25 cellular contexts compared by ENCODE assay signal in the genomic region with DNA sequence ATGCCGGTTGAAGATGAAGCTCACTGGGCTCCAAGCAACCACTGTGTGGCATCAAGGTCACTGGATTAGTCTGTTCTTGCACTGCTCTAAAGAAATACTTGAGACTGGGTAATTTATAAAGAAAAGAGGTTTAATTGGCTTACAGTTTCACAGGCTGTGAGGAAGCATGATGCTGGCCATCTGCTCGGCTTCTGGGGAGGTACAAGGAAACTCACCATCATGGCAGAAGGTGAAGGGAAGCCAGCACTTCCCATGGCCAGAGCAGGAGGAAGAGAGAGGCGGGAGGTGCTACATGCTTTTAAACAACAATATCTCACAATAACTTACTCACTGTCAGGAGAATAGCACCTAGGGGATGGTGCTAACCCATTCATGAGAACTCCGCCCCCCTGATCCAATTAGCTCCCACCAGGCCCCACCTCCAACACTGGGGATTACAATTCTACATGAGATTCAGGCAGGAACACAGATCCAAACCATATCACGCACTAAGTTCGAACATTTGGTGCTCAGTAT.
DNase-seq lines count a peak whose midpoint lies in the region; ATAC-seq, FAIRE-seq and TF ChIP-seq lines count a peak whose summit lies in the region.
"Had no signal": no experiment of that assay in that cellular context is flagged by ENCODE, and none has a peak within 500 bp of the region (broad histone marks: within the 10 kb centered on the region; RNA-seq: fewer than 3 reads in every experiment).

No MANE protein-coding gene starts in this region.

- H3K4me1 Mint-ChIP-seq in activated naive CD8-positive, alpha-beta T cell (ENCODE audit: low read depth) = peaks cover 86% of the 10 kb centered on the region
- peaks cover 48% of the 10 kb centered on the region for H3K4me1 Mint-ChIP-seq in activated naive CD8-positive, alpha-beta T cell treated with anti-CD3 and anti-CD28 coated beads for 36 hours
- H3K4me1 Mint-ChIP-seq in stimulated activated naive B cell treated with anti-CD40 and anti-IgM and Interleukin-4, amounts not matched to agents 10 μg/mL and 1 μg/mL and 100 μg/mL, for 72 hours = peaks cover 61 to 96% of the 10 kb centered on the region in 2 donors

- H3K36me3 Mint-ChIP-seq in activated naive CD8-positive, alpha-beta T cell = peaks cover 7% of the 10 kb centered on the region
- H3K36me3 Mint-ChIP-seq in activated naive CD8-positive, alpha-beta T cell treated with anti-CD3 and anti-CD28 coated beads for 36 hours = peaks cover 16% of the 10 kb centered on the region
- H3K36me3 Mint-ChIP-seq in stimulated activated naive B cell treated with anti-CD40 and anti-IgM and Interleukin-4, amounts not matched to agents 10 μg/mL and 1 μg/mL and 100 μg/mL, for 72 hours = peaks cover 24 to 39% of the 10 kb centered on the region in 2 donors
- H3K36me3 Mint-ChIP-seq: activated CD8-positive, alpha-beta memory T cell treated with anti-CD3 and anti-CD28 coated beads, Interleukin-2, amount 10 ng/mL, durations not matched to agents 7 days and 5 days had no signal

- H3K79me2 ChIP-seq in H1 (ENCODE audit: control insufficient read depth in 1 of 2, insufficient read depth in 2 of 2, low read length in 2 of 2) = peaks cover 0 to 83% of the 10 kb centered on the region in 2 experiments; a peak in 3 of 4 replicates

- TF ChIP-seq RAD21 in H1 (IDR thresholded peaks at IDR 0.05 in 1 of 2, conservative IDR thresholded peaks at IDR 0.05 in 1 of 2; ENCODE audit: low read depth in 2 of 2, low read length in 2 of 2) = no peak

- H3K14ac ChIP-seq in H1 (ENCODE audit: insufficient read length) = no peak overlapping the region

- H3K9me3 Mint-ChIP-seq in activated naive CD8-positive, alpha-beta T cell (ENCODE audit: low read depth) = no peaks in the 10 kb centered on the region
- H3K9me3 Mint-ChIP-seq in activated naive CD8-positive, alpha-beta T cell treated with anti-CD3 and anti-CD28 coated beads for 36 hours = no peaks in the 10 kb centered on the region
- H3K9me3 Mint-ChIP-seq in stimulated activated naive B cell treated with anti-CD40 and anti-IgM and Interleukin-4, amounts not matched to agents 10 μg/mL and 1 μg/mL and 100 μg/mL, for 72 hours = no peaks in the 10 kb centered on the region
- H3K9me3 Mint-ChIP-seq: activated naive CD8-positive, alpha-beta T cell treated with anti-CD3 and anti-CD28 coated beads, Interleukin-2, amount 50 U/mL, for 24 hours; activated T-helper 2 cell treated with anti-CD3 and anti-CD28 coated beads, Interferon-gamma antibody, Interleukin-2, Interleukin-4, amounts not matched to agents 10 μg/mL and 5 μg/mL and 100 μg/mL, durations not matched to agents 14 hours and 24 hours and 36 hours had no signal

- no peak overlapping the region for H3K56ac ChIP-seq in H1 (replicated peaks; ENCODE audit: insufficient read length, low read depth, low read length)

- H3K23ac ChIP-seq in H1 (ENCODE audit: insufficient read length) = no peak overlapping the region

- H3K27me3 Mint-ChIP-seq in activated naive CD8-positive, alpha-beta T cell = no peaks in the 10 kb centered on the region
- H3K27me3 Mint-ChIP-seq in activated naive CD8-positive, alpha-beta T cell treated with anti-CD3 and anti-CD28 coated beads for 36 hours = no peaks in the 10 kb centered on the region
- no peaks in the 10 kb centered on the region for H3K27me3 Mint-ChIP-seq in stimulated activated naive B cell treated with anti-CD40 and anti-IgM and Interleukin-4, amounts not matched to agents 10 μg/mL and 1 μg/mL and 100 μg/mL, for 72 hours
- H3K27me3 Mint-ChIP-seq: activated CD8-positive, alpha-beta memory T cell treated with anti-CD3 and anti-CD28 coated beads, Interleukin-2, amount 10 ng/mL, durations not matched to agents 7 days and 5 days; activated naive CD8-positive, alpha-beta T cell treated with anti-CD3 and anti-CD28 coated beads, Interleukin-2, amount 50 U/mL, for 24 hours had no signal

- H3K36me3 ChIP-seq in H1 (ENCODE audit: control insufficient read depth in 2 of 4, insufficient read depth in 4 of 4, low read length in 3 of 4) (no peaks in the 10 kb centered on the region), kidney (ENCODE audit: control insufficient read depth in 1 of 2, insufficient read depth in 2 of 2, low read length in 2 of 2) (no peaks in the 10 kb centered on the region)
- H3K36me3 ChIP-seq: heart right ventricle had no signal

- H4K5ac ChIP-seq in H1 (ENCODE audit: insufficient read length, low read depth, low read length) = no peak overlapping the region

- H2BK12ac ChIP-seq in H1 (ENCODE audit: low read depth, low read length) = peak overlapping the region; percentile 41; the same call in 1 of the 2 replicates

- no peak overlapping the region for H3K4me2 ChIP-seq in H1 (ENCODE audit: insufficient read depth in 1 of 2, low read depth in 2 of 2, low read length in 2 of 2)
- H3K4me2 ChIP-seq: A549 had no signal

- TF ChIP-seq POLR2A in H1 (IDR thresholded peaks at IDR 0.05; ENCODE audit: control extremely low read depth in 1 of 2, low read depth in 2 of 2, low read length in 2 of 2) = no peak

- CTCF ChIA-PET in H1 (lab: Charles Lee; ENCODE audit: partially characterized antibody) = interaction anchor here (0.8 to 1.5 kb wide), 5 partner anchors 12 to 100 kb away, joined by 3 to 4 read pairs (median 3); no protein-coding TSS in a partner anchor

- POLR2A ChIA-PET in H1 (lab: Charles Lee; ENCODE audit: partially characterized antibody) = interaction anchor here (1.2 to 1.5 kb wide), 3 partner anchors 10 to 17 kb away, joined by 3 to 5 read pairs (median 4); no protein-coding TSS in a partner anchor

- peaks cover 4 to 27% (median 23%) of the 10 kb centered on the region in 4 experiments for H3K4me1 ChIP-seq in H1 (replicated peaks in 1 of 4; ENCODE audit: control insufficient read depth in 3 of 4, insufficient read depth in 4 of 4, low read length in 3 of 4)
- peaks cover 0 to 7% of the 10 kb centered on the region in 2 donors for H3K4me1 ChIP-seq in kidney (ENCODE audit: control insufficient read depth in 1 of 2, insufficient read depth in 1 of 2, low read depth in 1 of 2, low read length in 2 of 2)

- no peak for DNase-seq in activated naive CD8-positive, alpha-beta T cell treated with anti-CD3 and anti-CD28 coated beads for 36 hours
- DNase-seq in NCI-H69 (lab: John Stamatoyannopoulos, UW) = peak; percentile 29
- DNase-seq in H1 (ENCODE audit: low read depth in 1 of 2, low spot score in 2 of 2) = no peak
- DNase-seq in stimulated activated naive B cell treated with anti-CD40 and anti-IgM and Interleukin-4, amounts not matched to agents 10 μg/mL and 1 μg/mL and 100 μg/mL, for 72 hours = no peak
- no peak for DNase-seq in GM10266 (ENCODE audit: extremely low spot score)
- no peak for DNase-seq in DMS79 (lab: John Stamatoyannopoulos, UW)
- DNase-seq in kidney = no peak
- DNase-seq: activated CD8-positive, alpha-beta memory T cell treated with anti-CD3 and anti-CD28 coated beads, Interleukin-2, amount 10 ng/mL, durations not matched to agents 7 days and 5 days; activated naive CD8-positive, alpha-beta T cell treated with anti-CD3 and anti-CD28 coated beads, Interleukin-2, amount 50 U/mL, for 24 hours; heart right ventricle; NCI-H1048; NCI-H1930; NCI-H510A; occipital lobe; Right ventricle myocardium superior; stimulated activated CD4-positive, alpha-beta T cell treated with anti-CD3 and anti-CD28 coated beads, Interleukin-12 subunit alpha, Interleukin-12 subunit beta, amount 100 ng/mL, for 4 hours had no signal

- H3K4me3 Mint-ChIP-seq in activated naive CD8-positive, alpha-beta T cell = no peak overlapping the region
- no peak overlapping the region for H3K4me3 Mint-ChIP-seq in activated naive CD8-positive, alpha-beta T cell treated with anti-CD3 and anti-CD28 coated beads for 36 hours
- no peak overlapping the region for H3K4me3 Mint-ChIP-seq in stimulated activated naive B cell treated with anti-CD40 and anti-IgM and Interleukin-4, amounts not matched to agents 10 μg/mL and 1 μg/mL and 100 μg/mL, for 72 hours
- H3K4me3 Mint-ChIP-seq: activated CD8-positive, alpha-beta memory T cell treated with anti-CD3 and anti-CD28 coated beads, Interleukin-2, amount 10 ng/mL, durations not matched to agents 7 days and 5 days; activated naive CD8-positive, alpha-beta T cell treated with anti-CD3 and anti-CD28 coated beads, Interleukin-2, amount 50 U/mL, for 24 hours had no signal

- no peak overlapping the region for H2BK5ac ChIP-seq in H1 (ENCODE audit: low read depth, low read length)

- H4K20me1 ChIP-seq in H1 (replicated peaks in 1 of 2; ENCODE audit: control insufficient read depth in 1 of 2, insufficient read depth in 2 of 2, low read length in 2 of 2) = peaks cover 4% of the 10 kb centered on the region in 2 experiments

- H2BK20ac ChIP-seq in H1 (ENCODE audit: low read length) = peak overlapping the region; percentile 6; the same call in 1 of the 2 replicates

- no peak overlapping the region for H4K91ac ChIP-seq in H1 (replicated peaks; ENCODE audit: insufficient read length, low read length)

- no peak overlapping the region for H3K9ac ChIP-seq in H1 (replicated peaks in 1 of 4; ENCODE audit: extremely low read depth in 1 of 4, low read depth in 3 of 4, low read length in 3 of 4)
- H3K9ac ChIP-seq in kidney (ENCODE audit: low read length in 2 of 2) = no peak overlapping the region
- H3K9ac ChIP-seq: BLaER1 treated with 17β-estradiol and CSF1 and Interleukin-3, amounts not matched to agents 10 nM and 100 nM; GM23248 had no signal

- 90% methylated on average over 6 of the region's 6 CpGs; no CpG with 5 or more reads in 1 of the 2 experiments for WGBS in H1 (ENCODE audit: extremely low coverage in 1 of 2, insufficient coverage in 1 of 2, insufficient read length in 1 of 2, insufficient replicate concordance in 2 of 2, low coverage in 1 of 2, low lambda C conversion rate in 2 of 2, missing lambda C conversion rate in 1 of 2), 2 experiments

- no peak for ATAC-seq in stimulated activated naive B cell treated with anti-CD40 and anti-IgM and Interleukin-4, amounts not matched to agents 10 μg/mL and 1 μg/mL and 100 μg/mL, for 72 hours (replicated peaks)
- ATAC-seq: A549; activated CD8-positive, alpha-beta memory T cell treated with anti-CD3 and anti-CD28 coated beads, Interleukin-2, amount 10 ng/mL, durations not matched to agents 7 days and 5 days; activated naive CD8-positive, alpha-beta T cell treated with anti-CD3 and anti-CD28 coated beads, Interleukin-2, amount 50 U/mL, for 24 hours; heart right ventricle had no signal

- no peak overlapping the region for H3K4ac ChIP-seq in H1 (replicated peaks; ENCODE audit: insufficient read length, low read depth, low read length)

- H3K9me3 ChIP-seq in H1 (ENCODE audit: insufficient read depth in 2 of 2, low read depth in 1 of 2, low read length in 1 of 2) (no peaks in the 10 kb centered on the region), kidney (ENCODE audit: control insufficient read depth in 1 of 2, low read length in 2 of 2) (no peaks in the 10 kb centered on the region)
- H3K9me3 ChIP-seq: A549; BLaER1 treated with 17β-estradiol and CSF1 and Interleukin-3, amounts not matched to agents 10 nM and 100 nM; heart right ventricle had no signal

- H2BK120ac ChIP-seq in H1 (replicated peaks; ENCODE audit: low read depth, low read length) = no peak overlapping the region

- no peak overlapping the region for H3K4me3 ChIP-seq in H1 (ENCODE audit: extremely low read depth in 1 of 4, insufficient read depth in 2 of 4, low read depth in 3 of 4, low read length in 4 of 4)
- H3K4me3 ChIP-seq in kidney (ENCODE audit: low read length in 2 of 2) = no peak overlapping the region
- H3K4me3 ChIP-seq: A549; BLaER1 treated with 17β-estradiol and CSF1 and Interleukin-3, amounts not matched to agents 10 nM and 100 nM; GM23248; heart right ventricle had no signal

- TF ChIP-seq EP300 in H1 (IDR thresholded peaks at IDR 0.05; ENCODE audit: borderline replicate concordance in 1 of 2, low read depth in 2 of 2, low read length in 2 of 2) = no peak

- no peak for FAIRE-seq in H1 (lab: Jason Lieb, UNC)
- no peak for FAIRE-seq in kidney (lab: Jason Lieb, UNC)
- FAIRE-seq: A549, endothelial cell of umbilical vein, GM12891, HTR-8/SVneo, urothelium cell line had no signal

- no peak overlapping the region for H2AFZ ChIP-seq in H1 (ENCODE audit: low read length)
- H2AFZ ChIP-seq: GM23248 had no signal

- H3K79me1 ChIP-seq in H1 (ENCODE audit: low read depth, low read length) = peaks cover 18% of the 10 kb centered on the region; the same call in 1 of the 2 replicates

- intact Hi-C loops in kidney (cut with DNase I) = no loop called here

- no peak overlapping the region for H4K8ac ChIP-seq in H1 (ENCODE audit: extremely low read depth, insufficient read depth, low read length)

- H3K23me2 ChIP-seq in H1 (ENCODE audit: low read depth, low read length) = no peaks in the 10 kb centered on the region; the same call in 1 of the 2 replicates

- no peak overlapping the region for H3K27ac ChIP-seq in H1 (ENCODE audit: low read depth, low read length)
- H3K27ac ChIP-seq in kidney (ENCODE audit: low read depth in 2 of 2, low read length in 2 of 2) = no peak overlapping the region
- H3K27ac ChIP-seq: BLaER1 treated with 17β-estradiol and CSF1 and Interleukin-3, amounts not matched to agents 10 nM and 100 nM; GM23248 had no signal

- no peak for TF ChIP-seq CTCF in H1 (IDR thresholded peaks at IDR 0.05; ENCODE audit: control extremely low read depth in 1 of 3, insufficient read depth in 1 of 3, low read depth in 1 of 3, low read length in 3 of 3)
- TF ChIP-seq CTCF in GM10266 (IDR thresholded peaks at IDR 0.05; ENCODE audit: control insufficient read depth, insufficient read depth, low read depth, missing control alignments) = no peak
- TF ChIP-seq CTCF in kidney (IDR thresholded peaks at IDR 0.05; ENCODE audit: borderline replicate concordance, extremely low read depth, insufficient read depth) = no peak

- H3K18ac ChIP-seq in H1 (ENCODE audit: extremely low read depth, low read length) = no peak overlapping the region

- H2BK15ac ChIP-seq in H1 (ENCODE audit: low read length) = no peak overlapping the region

- H2AK5ac ChIP-seq in H1 (ENCODE audit: low read depth, low read length) = 0 out of 2 replicates have a peak overlapping the region, but pooled peaks have one; percentile 16

- H3K27ac Mint-ChIP-seq in activated naive CD8-positive, alpha-beta T cell = peak overlapping the region; percentile 19
- no peak overlapping the region for H3K27ac Mint-ChIP-seq in activated naive CD8-positive, alpha-beta T cell treated with anti-CD3 and anti-CD28 coated beads for 36 hours
- peak overlapping the region; percentile 48 for H3K27ac Mint-ChIP-seq in stimulated activated naive B cell treated with anti-CD40 and anti-IgM and Interleukin-4, amounts not matched to agents 10 μg/mL and 1 μg/mL and 100 μg/mL, for 72 hours
- H3K27ac Mint-ChIP-seq: activated CD8-positive, alpha-beta memory T cell treated with anti-CD3 and anti-CD28 coated beads, Interleukin-2, amount 10 ng/mL, durations not matched to agents 7 days and 5 days; activated naive CD8-positive, alpha-beta T cell treated with anti-CD3 and anti-CD28 coated beads, Interleukin-2, amount 50 U/mL, for 24 hours; activated T-helper 2 cell treated with anti-CD3 and anti-CD28 coated beads, Interferon-gamma antibody, Interleukin-2, Interleukin-4, amounts not matched to agents 10 μg/mL and 5 μg/mL and 100 μg/mL, durations not matched to agents 14 hours and 24 hours and 36 hours had no signal

- H3K27me3 ChIP-seq in H1 (replicated peaks in 1 of 4; ENCODE audit: control insufficient read depth in 3 of 4, extremely low read depth in 1 of 4, insufficient read depth in 3 of 4, low read length in 3 of 4) = no peaks in the 10 kb centered on the region
- H3K27me3 ChIP-seq: BLaER1 treated with 17β-estradiol and CSF1 and Interleukin-3, amounts not matched to agents 10 nM and 100 nM; heart right ventricle had no signal
